ENCODE assay signal across 34 cellular contexts in the genomic region with DNA sequence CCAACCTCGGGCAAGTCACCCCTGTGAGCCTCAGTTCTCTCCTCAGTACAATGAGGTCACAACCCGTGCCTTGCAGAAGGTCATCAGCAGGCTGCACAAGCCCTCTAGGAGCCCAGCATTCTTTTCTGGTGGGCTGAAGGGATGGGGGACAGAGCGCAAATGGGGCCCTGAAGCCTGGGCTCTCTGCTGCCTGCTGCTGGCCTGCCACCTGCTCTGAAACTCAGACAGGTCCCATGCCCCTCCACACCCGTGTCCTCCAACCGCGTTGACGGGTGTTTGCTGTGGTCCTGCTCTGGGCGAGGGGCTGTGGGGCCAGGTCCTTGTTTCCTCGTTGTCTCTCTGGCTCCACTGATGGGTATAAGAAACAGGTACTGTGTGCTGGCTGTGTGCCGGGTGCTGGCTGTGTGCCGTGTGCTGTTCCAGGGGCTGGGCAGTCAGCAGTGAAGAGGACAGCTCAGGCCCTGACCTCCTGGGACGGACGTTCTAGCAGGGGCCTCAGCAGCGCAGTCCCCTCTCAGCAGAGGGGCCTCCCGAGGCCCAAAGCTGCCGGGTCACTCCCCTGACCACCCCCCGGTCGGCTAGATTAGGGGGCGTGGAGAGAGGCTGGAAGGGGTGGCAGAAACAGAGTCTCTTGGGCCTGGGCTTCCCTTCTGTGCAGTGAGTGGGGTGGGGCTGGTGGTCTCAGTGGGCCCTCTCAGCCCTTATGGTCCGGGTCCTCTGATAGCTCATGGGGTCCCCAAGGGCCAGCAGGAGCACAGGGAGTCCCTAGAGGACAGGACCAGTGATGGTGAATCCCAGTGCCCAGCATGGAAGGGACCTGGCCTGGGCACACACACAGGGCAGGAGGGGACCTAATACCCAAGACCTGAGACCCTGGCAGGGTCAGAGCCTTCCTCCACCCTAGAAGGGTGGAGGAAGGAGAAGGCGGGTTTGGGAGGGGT. TPM values are rescaled to one million over a fixed set of nuclear protein-coding genes. Genes with fewer than 3 reads are reported as not detected.
DNase-seq lines count a peak whose midpoint lies in the region; ATAC-seq, FAIRE-seq and TF ChIP-seq lines count a peak whose summit lies in the region.
"Had no signal": no experiment of that assay in that cellular context is flagged by ENCODE, and none has a peak within 500 bp of the region (broad histone marks: within the 10 kb centered on the region; RNA-seq: fewer than 3 reads in every experiment).

No MANE protein-coding gene starts in this region.

- H3K18ac ChIP-seq in mesendoderm (ENCODE audit: low read length) = no peak overlapping the region

- no peak overlapping the region for H4K5ac ChIP-seq in mesendoderm (ENCODE audit: low read length)

- H2BK15ac ChIP-seq in mesendoderm (replicated peaks; ENCODE audit: low read depth) = no peak overlapping the region

- H3K4ac ChIP-seq in mesendoderm (ENCODE audit: low read depth, low read length) = no peak overlapping the region

- H3K4me2 ChIP-seq in BLaER1 = no peak overlapping the region
- no peak overlapping the region for H3K4me2 ChIP-seq in mesendoderm (ENCODE audit: low read length)
- H3K4me2 ChIP-seq: PC-9 had no signal

- H2BK5ac ChIP-seq in mesendoderm (ENCODE audit: low read length) = no peak overlapping the region

- no peak overlapping the region for H2AK5ac ChIP-seq in mesendoderm (ENCODE audit: low read length)

- H3K36me3 Mint-ChIP-seq in WTC11 = no peaks in the 10 kb centered on the region
- H3K36me3 Mint-ChIP-seq in immature natural killer cell = no peaks in the 10 kb centered on the region
- no peaks in the 10 kb centered on the region for H3K36me3 Mint-ChIP-seq in stimulated activated effector memory CD8-positive, alpha-beta T cell treated with anti-CD3 and anti-CD28 coated beads, Interleukin-12 subunit alpha, Interleukin-12 subunit beta, amount 100 ng/mL, for 72 hours
- H3K36me3 Mint-ChIP-seq in activated naive CD4-positive, alpha-beta T cell treated with anti-CD3 and anti-CD28 coated beads for 36 hours (ENCODE audit: low read depth) = no peaks in the 10 kb centered on the region

- H3K4me1 Mint-ChIP-seq in WTC11 (peaks cover 18% of the 10 kb centered on the region), immature natural killer cell (peaks cover 9 to 10% of the 10 kb centered on the region in 2 donors)
- peaks cover 11% of the 10 kb centered on the region for H3K4me1 Mint-ChIP-seq in stimulated activated effector memory CD8-positive, alpha-beta T cell treated with anti-CD3 and anti-CD28 coated beads, Interleukin-12 subunit alpha, Interleukin-12 subunit beta, amount 100 ng/mL, for 72 hours
- no peaks in the 10 kb centered on the region for H3K4me1 Mint-ChIP-seq in activated naive CD4-positive, alpha-beta T cell treated with anti-CD3 and anti-CD28 coated beads for 36 hours (ENCODE audit: low read depth)

- DNase-seq in NCI-H1092 (lab: John Stamatoyannopoulos, UW) = peak; percentile 16
- DNase-seq in WTC11 (ENCODE audit: low spot score) = no peak
- DNase-seq in mesendoderm = peak; percentile 21
- DNase-seq in immature natural killer cell = no peak
- DNase-seq in stimulated activated effector memory CD8-positive, alpha-beta T cell treated with anti-CD3 and anti-CD28 coated beads, Interleukin-12 subunit alpha, Interleukin-12 subunit beta, amount 100 ng/mL, for 72 hours (ENCODE audit: low spot score in 2 of 2) = no peak
- no peak for DNase-seq in activated naive CD4-positive, alpha-beta T cell treated with anti-CD3 and anti-CD28 coated beads for 36 hours
- DNase-seq in D721Med (ENCODE audit: insufficient read length, low spot score) = no peak
- DNase-seq: activated CD4-positive, alpha-beta T cell treated with anti-CD3 and anti-CD28 coated beads, Interleukin-2, amount 50 U/mL, for 4 hours; activated CD4-positive, CD25-positive, alpha-beta regulatory T cell; activated naive CD4-positive, alpha-beta T cell treated with anti-CD3 and anti-CD28 coated beads, Interleukin-2, amount 50 U/mL, for 16 hours; activated T-cell treated with anti-CD3 and anti-CD28 coated beads, Interleukin-2, amount 50 U/mL, for 72 hours; amygdala; COR-L47; DND-41; effector memory CD4-positive, alpha-beta T cell; head of caudate nucleus; NCI-H1048; NCI-H2107; PC-9; SHP77 treated with DMSO at 0.1 percent for 48 hours; stimulated activated CD4-positive, alpha-beta T cell treated with anti-CD3 and anti-CD28 coated beads, Interleukin-12 subunit alpha, Interleukin-12 subunit beta, amount 100 ng/mL, for 4 hours; stimulated activated CD4-positive, alpha-beta T cell treated with anti-CD3 and anti-CD28 coated beads, Interleukin-4, amount 100 ng/mL, for 1 hour; T-helper 9 cell; upper lobe of right lung had no signal

- TF ChIP-seq CTCF in WTC11 (IDR thresholded peaks at IDR 0.05) = no peak
- TF ChIP-seq CTCF in D721Med (IDR thresholded peaks at IDR 0.05; ENCODE audit: insufficient read depth, missing control alignments) = no peak

- H2BK120ac ChIP-seq in mesendoderm (ENCODE audit: low read depth, low read length) = no peak overlapping the region

- H3K27ac ChIP-seq in BLaER1 (peak overlapping the region; percentile 26; the same call in 1 of the 2 replicates), mesendoderm (ENCODE audit: low read depth, low read length) (no peak overlapping the region)
- H3K27ac ChIP-seq: BLaER1 treated with 17β-estradiol and CSF1 and Interleukin-3, amounts not matched to agents 10 nM and 100 nM; coronary artery; PC-9; upper lobe of right lung had no signal

- peak overlapping the region; percentile 28 for H3K56ac ChIP-seq in mesendoderm (ENCODE audit: low read length)

- no peaks in the 10 kb centered on the region for H3K79me1 ChIP-seq in mesendoderm (ENCODE audit: low read length)

- H3K9me3 ChIP-seq in BLaER1 = no peaks in the 10 kb centered on the region
- H3K9me3 ChIP-seq: BLaER1 treated with 17β-estradiol and CSF1 and Interleukin-3, amounts not matched to agents 10 nM and 100 nM; upper lobe of right lung had no signal

- H4K8ac ChIP-seq in mesendoderm (ENCODE audit: low read depth, low read length) = no peak overlapping the region

- H3K27me3 Mint-ChIP-seq in WTC11 (ENCODE audit: low read depth) (no peaks in the 10 kb centered on the region), immature natural killer cell (ENCODE audit: low read depth in 3 of 3) (peaks cover 0 to 1% (median 0%) of the 10 kb centered on the region in 3 donors)
- H3K27me3 Mint-ChIP-seq in activated naive CD4-positive, alpha-beta T cell treated with anti-CD3 and anti-CD28 coated beads for 36 hours (ENCODE audit: low read depth) = no peaks in the 10 kb centered on the region

- CTCF ChIA-PET in WTC11 (lab: Charles Lee) = interaction anchor here (1.4 to 4.3 kb wide), 3 partner anchors 15 to 93 kb away, joined by 3 to 22 read pairs (median 6); no protein-coding TSS in a partner anchor
- CTCF ChIA-PET in activated naive CD4-positive, alpha-beta T cell treated with anti-CD3 and anti-CD28 coated beads for 36 hours (lab: Charles Lee) = no interaction called here

- no peaks in the 10 kb centered on the region for H4K20me1 ChIP-seq in BLaER1

- no peak overlapping the region for H3K27ac Mint-ChIP-seq in WTC11
- no peak overlapping the region for H3K27ac Mint-ChIP-seq in immature natural killer cell
- H3K27ac Mint-ChIP-seq in stimulated activated effector memory CD8-positive, alpha-beta T cell treated with anti-CD3 and anti-CD28 coated beads, Interleukin-12 subunit alpha, Interleukin-12 subunit beta, amount 100 ng/mL, for 72 hours = no peak overlapping the region
- H3K27ac Mint-ChIP-seq in activated naive CD4-positive, alpha-beta T cell treated with anti-CD3 and anti-CD28 coated beads for 36 hours = no peak overlapping the region
- H3K27ac Mint-ChIP-seq: activated T-cell treated with anti-CD3 and anti-CD28 coated beads, Interleukin-2, amount 50 U/mL, for 72 hours had no signal

- WGBS in mesendoderm (ENCODE audit: extremely low coverage, insufficient coverage, low lambda C conversion rate) = no CpG with 5 or more reads among the region's 21 CpGs

- H3K27me3 ChIP-seq in BLaER1 (no peaks in the 10 kb centered on the region), mesendoderm (ENCODE audit: insufficient read depth, low read length, poor library complexity) (no peaks in the 10 kb centered on the region)
- H3K27me3 ChIP-seq: BLaER1 treated with 17β-estradiol and CSF1 and Interleukin-3, amounts not matched to agents 10 nM and 100 nM had no signal

- no peaks in the 10 kb centered on the region for H3K79me2 ChIP-seq in mesendoderm (ENCODE audit: control insufficient read depth, insufficient read depth, low read length)

- no peaks in the 10 kb centered on the region for H3K9me3 Mint-ChIP-seq in WTC11
- H3K9me3 Mint-ChIP-seq in immature natural killer cell = no peaks in the 10 kb centered on the region
- H3K9me3 Mint-ChIP-seq in stimulated activated effector memory CD8-positive, alpha-beta T cell treated with anti-CD3 and anti-CD28 coated beads, Interleukin-12 subunit alpha, Interleukin-12 subunit beta, amount 100 ng/mL, for 72 hours = no peaks in the 10 kb centered on the region
- H3K9me3 Mint-ChIP-seq in activated naive CD4-positive, alpha-beta T cell treated with anti-CD3 and anti-CD28 coated beads for 36 hours = no peaks in the 10 kb centered on the region
- H3K9me3 Mint-ChIP-seq: activated T-cell treated with anti-CD3 and anti-CD28 coated beads, Interleukin-2, amount 50 U/mL, for 72 hours; neural crest cell had no signal

- H3K4me3 ChIP-seq in BLaER1 = no peak overlapping the region
- H3K4me3 ChIP-seq in mesendoderm (ENCODE audit: low read length) = no peak overlapping the region
- H3K4me3 ChIP-seq: BLaER1 treated with 17β-estradiol and CSF1 and Interleukin-3, amounts not matched to agents 10 nM and 100 nM; coronary artery; PC-9; upper lobe of right lung had no signal

- H3K36me3 ChIP-seq in BLaER1 (no peaks in the 10 kb centered on the region), mesendoderm (ENCODE audit: control insufficient read depth, insufficient read depth, low read length) (no peaks in the 10 kb centered on the region)
- H3K36me3 ChIP-seq: BLaER1 treated with 17β-estradiol and CSF1 and Interleukin-3, amounts not matched to agents 10 nM and 100 nM; upper lobe of right lung had no signal

- H3K9ac ChIP-seq in BLaER1 = no peak overlapping the region
- no peak overlapping the region for H3K9ac ChIP-seq in mesendoderm (ENCODE audit: low read length)
- H3K9ac ChIP-seq: BLaER1 treated with 17β-estradiol and CSF1 and Interleukin-3, amounts not matched to agents 10 nM and 100 nM had no signal

- H3K4me1 ChIP-seq in BLaER1 (peaks cover 37% of the 10 kb centered on the region), mesendoderm (ENCODE audit: control insufficient read depth, low read depth, low read length) (no peaks in the 10 kb centered on the region)
- H3K4me1 ChIP-seq: upper lobe of right lung had no signal

- peak; percentile 61 for ATAC-seq in WTC11
- ATAC-seq in stimulated activated effector memory CD8-positive, alpha-beta T cell treated with anti-CD3 and anti-CD28 coated beads, Interleukin-12 subunit alpha, Interleukin-12 subunit beta, amount 100 ng/mL, for 72 hours = no peak
- ATAC-seq: activated T-cell treated with anti-CD3 and anti-CD28 coated beads, Interleukin-2, amount 50 U/mL, for 72 hours; sciatic nerve; upper lobe of right lung had no signal

- H3K4me3 Mint-ChIP-seq in WTC11 = no peak overlapping the region
- no peak overlapping the region for H3K4me3 Mint-ChIP-seq in immature natural killer cell
- no peak overlapping the region for H3K4me3 Mint-ChIP-seq in stimulated activated effector memory CD8-positive, alpha-beta T cell treated with anti-CD3 and anti-CD28 coated beads, Interleukin-12 subunit alpha, Interleukin-12 subunit beta, amount 100 ng/mL, for 72 hours
- no peak overlapping the region for H3K4me3 Mint-ChIP-seq in activated naive CD4-positive, alpha-beta T cell treated with anti-CD3 and anti-CD28 coated beads for 36 hours
- H3K4me3 Mint-ChIP-seq: activated T-cell treated with anti-CD3 and anti-CD28 coated beads, Interleukin-2, amount 50 U/mL, for 72 hours; neural crest cell had no signal

- no peak overlapping the region for H3K23ac ChIP-seq in mesendoderm (ENCODE audit: low read length)

- POLR2A ChIA-PET in WTC11 (lab: Charles Lee) = no interaction called here

- FAIRE-seq in D721Med (lab: Jason Lieb, UNC) = no peak
- FAIRE-seq: GM18507 had no signal

- intact Hi-C loops in activated naive CD4-positive, alpha-beta T cell treated with anti-CD3 and anti-CD28 coated beads for 36 hours (cut with micrococcal nuclease) = no loop called here

RNA-seq across cellular contexts. Expression of gene DMRTB1, which starts 42.1 kb away (rescaled TPM):
- total RNA-seq in WTC11 (2021) = 0.16 to 0.18 TPM (median 0.17 TPM) in 3 replicates
- polyA plus RNA-seq in mesendoderm (2013, experiment 1 of 2) = 0.60 TPM
- 0.53 TPM for polyA plus RNA-seq in mesendoderm (2013, experiment 2 of 2)
- polyA plus RNA-seq in immature natural killer cell = not detected
- total RNA-seq in activated naive CD4-positive, alpha-beta T cell treated with anti-CD3 and anti-CD28 coated beads for 36 hours = not detected
- total RNA-seq: activated T-cell treated with anti-CD3 and anti-CD28 coated beads, Interleukin-2, amount 50 U/mL, for 72 hours; fibroblast of villous mesenchyme; NCI-H460; neural crest cell; PC-9; sciatic nerve; upper lobe of right lung had no signal
- polyA plus RNA-seq: AG04450, esophagus had no signal

Comparison
In these comparisons a context has a peak if more than half of its experiments do, and no peak if none do; other contexts are left out.
1. DNase-seq: peak in NCI-H1092 (single experiment) and mesendoderm (single experiment); none in WTC11 (single experiment), immature natural killer cell (0 of 3), stimulated activated effector memory CD8-positive, alpha-beta T cell treated with anti-CD3 and anti-CD28 coated beads, Interleukin-12 subunit alpha, Interleukin-12 subunit beta, amount 100 ng/mL, for 72 hours (0 of 2), activated naive CD4-positive, alpha-beta T cell treated with anti-CD3 and anti-CD28 coated beads for 36 hours (single experiment) and D721Med (single experiment).